1 cellular context compared by ENCODE assay signal in genomic region chr11:46294365-46295309, GRCh38.
TF ChIP-seq lines count a peak whose summit lies in the region.

No MANE protein-coding gene starts in this region.

TF ChIP-seq in SK-N-SH, 30 proteins besides CTCF, POLR2A, EP300 and RAD21 (continued from another document):
- no peak for TF ChIP-seq USF2 (IDR thresholded peaks at IDR 0.05; ENCODE audit: borderline replicate concordance, low read depth, low read length)
- no peak for TF ChIP-seq SMC3 (IDR thresholded peaks at IDR 0.05; ENCODE audit: low read depth, low read length)
- TF ChIP-seq TAF1 (IDR thresholded peaks at IDR 0.05; ENCODE audit: borderline replicate concordance, low read depth, low read length), result peak; percentile 49; the same call in 1 of the 2 replicates
- no peak for TF ChIP-seq FOXJ3 (CRISPR knock-in tag; IDR thresholded peaks at IDR 0.05)
- TF ChIP-seq REST (IDR thresholded peaks at IDR 0.05; ENCODE audit: low read depth, low read length), result 0 out of 2 replicates have a peak, but pooled peaks have one; percentile 15
- TF ChIP-seq USF1 (IDR thresholded peaks at IDR 0.05; ENCODE audit: borderline replicate concordance, low read depth), result no peak
- TF ChIP-seq MEF2A (IDR thresholded peaks at IDR 0.05; ENCODE audit: borderline replicate concordance, low read depth), result no peak; the same call in 1 of the 2 replicates
- TF ChIP-seq TCF12 (IDR thresholded peaks at IDR 0.05), result peak; percentile 84
- TF ChIP-seq ZBTB33 (IDR thresholded peaks at IDR 0.05; ENCODE audit: borderline replicate concordance, low read depth), result peak; percentile 60; the same call in 1 of the 2 replicates
TF ChIP-seq in SK-N-SH: peak in this region for 16.
